ENCODE assay signal across 35 cellular contexts in genomic region chr1:94109478-94109877, GRCh38. TPM values are rescaled to one million over a fixed set of nuclear protein-coding genes. Genes with fewer than 3 reads are reported as not detected.
"Had no signal": no experiment of that assay in that cellular context is flagged by ENCODE, and none has a peak within 500 bp of the region (broad histone marks: within the 10 kb centered on the region; RNA-seq: fewer than 3 reads in every experiment).

No MANE protein-coding gene starts in this region.

- H3K4me3 Mint-ChIP-seq: activated CD4-positive, alpha-beta T cell treated with anti-CD3 and anti-CD28 coated beads for 36 hours; activated CD4-positive, alpha-beta T cell treated with anti-CD3 and anti-CD28 coated beads, Interleukin-2, amount 10 ng/mL, durations not matched to agents 7 days and 5 days; activated CD8-positive, alpha-beta T cell treated with anti-CD3 and anti-CD28 coated beads, Interleukin-2, amount 10 ng/mL, durations not matched to agents 7 days and 5 days; activated naive CD4-positive, alpha-beta T cell treated with anti-CD3 and anti-CD28 coated beads for 36 hours; activated naive CD8-positive, alpha-beta T cell; activated naive CD8-positive, alpha-beta T cell treated with anti-CD3 and anti-CD28 coated beads, Interleukin-2, amount 50 U/mL, for 24 hours; activated T-cell treated with anti-CD3 and anti-CD28 coated beads, Interleukin-2, amount 50 U/mL, for 24 hours; activated T-helper 1 cell treated with anti-CD3 and anti-CD28 coated beads, Interleukin-12 subunit alpha, Interleukin-12 subunit beta, Interleukin-2, Interleukin-4 antibody, amounts not matched to agents 30 ng/mL and 10 ng/mL and 1 ng/mL, durations not matched to agents 14 hours and 24 hours and 36 hours; brain; T-helper 1 cell treated with Interleukin-12 subunit alpha and Interleukin-12 subunit beta and Interleukin-4 antibody, amounts not matched to agents 30 μg/mL and 1 μg/mL, for 36 hours; T-helper 2 cell treated with Interferon-gamma antibody and Interleukin-4, amounts not matched to agents 5 μg/mL and 100 μg/mL, for 36 hours; WTC11 had no signal

- H3K27ac Mint-ChIP-seq: activated CD4-positive, alpha-beta T cell treated with anti-CD3 and anti-CD28 coated beads for 36 hours; activated CD4-positive, alpha-beta T cell treated with anti-CD3 and anti-CD28 coated beads, Interleukin-2, amount 10 ng/mL, durations not matched to agents 7 days and 5 days; activated CD8-positive, alpha-beta T cell treated with anti-CD3 and anti-CD28 coated beads, Interleukin-2, amount 10 ng/mL, durations not matched to agents 7 days and 5 days; activated naive CD4-positive, alpha-beta T cell treated with anti-CD3 and anti-CD28 coated beads for 36 hours; activated naive CD8-positive, alpha-beta T cell; activated naive CD8-positive, alpha-beta T cell treated with anti-CD3 and anti-CD28 coated beads, Interleukin-2, amount 50 U/mL, for 24 hours; activated T-cell treated with anti-CD3 and anti-CD28 coated beads, Interleukin-2, amount 50 U/mL, for 24 hours; activated T-helper 1 cell treated with anti-CD3 and anti-CD28 coated beads, Interleukin-12 subunit alpha, Interleukin-12 subunit beta, Interleukin-2, Interleukin-4 antibody, amounts not matched to agents 30 ng/mL and 10 ng/mL and 1 ng/mL, durations not matched to agents 14 hours and 24 hours and 36 hours; brain; T-helper 1 cell treated with Interleukin-12 subunit alpha and Interleukin-12 subunit beta and Interleukin-4 antibody, amounts not matched to agents 30 μg/mL and 1 μg/mL, for 36 hours; T-helper 2 cell treated with Interferon-gamma antibody and Interleukin-4, amounts not matched to agents 5 μg/mL and 100 μg/mL, for 36 hours; WTC11 had no signal

- H3K27ac ChIP-seq: Peyer's patch, SJSA1 had no signal

- H3K4me1 ChIP-seq: Peyer's patch had no signal

- H3K9me3 Mint-ChIP-seq: activated CD4-positive, alpha-beta T cell treated with anti-CD3 and anti-CD28 coated beads, Interleukin-2, amount 10 ng/mL, durations not matched to agents 7 days and 5 days; activated naive CD4-positive, alpha-beta T cell treated with anti-CD3 and anti-CD28 coated beads for 36 hours; activated naive CD8-positive, alpha-beta T cell treated with anti-CD3 and anti-CD28 coated beads, Interleukin-2, amount 50 U/mL, for 24 hours; activated T-cell treated with anti-CD3 and anti-CD28 coated beads, Interleukin-2, amount 50 U/mL, for 24 hours; activated T-helper 1 cell treated with anti-CD3 and anti-CD28 coated beads, Interleukin-12 subunit alpha, Interleukin-12 subunit beta, Interleukin-2, Interleukin-4 antibody, amounts not matched to agents 30 ng/mL and 10 ng/mL and 1 ng/mL, durations not matched to agents 14 hours and 24 hours and 36 hours; T-helper 1 cell treated with Interleukin-12 subunit alpha and Interleukin-12 subunit beta and Interleukin-4 antibody, amounts not matched to agents 30 μg/mL and 1 μg/mL, for 36 hours; T-helper 2 cell treated with Interferon-gamma antibody and Interleukin-4, amounts not matched to agents 5 μg/mL and 100 μg/mL, for 36 hours; WTC11 had no signal

- H3K4me2 ChIP-seq: SK-N-SH had no signal

- H3K4me1 Mint-ChIP-seq: activated CD4-positive, alpha-beta T cell treated with anti-CD3 and anti-CD28 coated beads for 36 hours had no signal

- H3K36me3 Mint-ChIP-seq: activated naive CD8-positive, alpha-beta T cell; brain; WTC11 had no signal

- H3K9me3 ChIP-seq: Peyer's patch, SJSA1, SK-N-SH had no signal

- H3K27me3 ChIP-seq: Peyer's patch, SJSA1 had no signal

- ATAC-seq: activated CD4-positive, alpha-beta T cell treated with anti-CD3 and anti-CD28 coated beads for 36 hours; activated CD4-positive, CD25-positive, alpha-beta regulatory T cell treated with anti-CD3 and anti-CD28 coated beads, Interleukin-2, amount 50 U/mL, for 24 hours; activated CD8-positive, alpha-beta T cell treated with anti-CD3 and anti-CD28 coated beads, Interleukin-2, amount 10 ng/mL, durations not matched to agents 7 days and 5 days; activated naive CD8-positive, alpha-beta T cell treated with anti-CD3 and anti-CD28 coated beads, Interleukin-2, amount 50 U/mL, for 24 hours; PC-3; WTC11 had no signal

- H3K4me3 ChIP-seq: Peyer's patch, SJSA1 had no signal

- DNase-seq: activated CD4-positive, alpha-beta T cell treated with anti-CD3 and anti-CD28 coated beads for 36 hours; activated CD4-positive, alpha-beta T cell treated with anti-CD3 and anti-CD28 coated beads, Interleukin-2, amount 10 ng/mL, durations not matched to agents 7 days and 5 days; activated CD4-positive, alpha-beta T cell treated with anti-CD3 and anti-CD28 coated beads, Interleukin-2, amount 50 U/mL, for 48 hours; activated CD8-positive, alpha-beta T cell treated with anti-CD3 and anti-CD28 coated beads, Interleukin-2, amount 10 ng/mL, durations not matched to agents 7 days and 5 days; activated gamma-delta T cell treated with Interleukin-2 at 50 U/mL for 16 hours; activated naive CD4-positive, alpha-beta T cell treated with anti-CD3 and anti-CD28 coated beads for 36 hours; activated naive CD8-positive, alpha-beta T cell treated with anti-CD3 and anti-CD28 coated beads, Interleukin-2, amount 50 U/mL, for 24 hours; activated T-cell treated with anti-CD3 and anti-CD28 coated beads, Interleukin-2, amount 50 U/mL, for 24 hours; anterior cingulate cortex; KG1; MM.1S; MV-4-11; NCI-H1092; NCI-H1436 treated with DMSO at 0.1 percent for 48 hours; NCI-H1694 treated with DMSO at 0.1 percent for 48 hours; NCI-H2029; NCI-H2107; NCI-H2171; NCI-H510A; NCI-H526; NCI-H748 treated with DMSO at 0.1 percent for 48 hours; NK-92 treated with Interleukin-12 subunit alpha and Interleukin-12 subunit beta, amount 100 ng/mL, for 24 hours; PC-3; Peyer's patch; RPMI8226; SHP77 treated with DMSO at 0.1 percent for 48 hours; SK-N-SH had no signal

- H3K36me3 ChIP-seq: Peyer's patch, SJSA1 had no signal

- H3K9ac ChIP-seq: SK-N-SH had no signal

RNA-seq across cellular contexts. Expression of gene ABCA4, which starts 11.5 kb away (rescaled TPM):
- total RNA-seq: activated CD4-positive, alpha-beta T cell treated with anti-CD3 and anti-CD28 coated beads, Interleukin-2, amount 10 ng/mL, durations not matched to agents 7 days and 5 days; activated CD8-positive, alpha-beta T cell treated with anti-CD3 and anti-CD28 coated beads, Interleukin-2, amount 10 ng/mL, durations not matched to agents 7 days and 5 days; activated T-helper 1 cell treated with anti-CD3 and anti-CD28 coated beads, Interleukin-12 subunit alpha, Interleukin-12 subunit beta, Interleukin-2, Interleukin-4 antibody, amounts not matched to agents 30 ng/mL and 10 ng/mL and 1 ng/mL, durations not matched to agents 14 hours and 24 hours and 36 hours had no signal
